Comparison of ENCODE assay signal across 1 cellular context in genomic region chr5:171400169-171400568, GRCh38.
TF ChIP-seq lines count a peak whose summit lies in the region.

No MANE protein-coding gene starts in this region.

TF ChIP-seq in WTC11, 78 proteins besides CTCF, POLR2A, EP300 and RAD21 (continued from another document):
- TF ChIP-seq, protein P1, sequence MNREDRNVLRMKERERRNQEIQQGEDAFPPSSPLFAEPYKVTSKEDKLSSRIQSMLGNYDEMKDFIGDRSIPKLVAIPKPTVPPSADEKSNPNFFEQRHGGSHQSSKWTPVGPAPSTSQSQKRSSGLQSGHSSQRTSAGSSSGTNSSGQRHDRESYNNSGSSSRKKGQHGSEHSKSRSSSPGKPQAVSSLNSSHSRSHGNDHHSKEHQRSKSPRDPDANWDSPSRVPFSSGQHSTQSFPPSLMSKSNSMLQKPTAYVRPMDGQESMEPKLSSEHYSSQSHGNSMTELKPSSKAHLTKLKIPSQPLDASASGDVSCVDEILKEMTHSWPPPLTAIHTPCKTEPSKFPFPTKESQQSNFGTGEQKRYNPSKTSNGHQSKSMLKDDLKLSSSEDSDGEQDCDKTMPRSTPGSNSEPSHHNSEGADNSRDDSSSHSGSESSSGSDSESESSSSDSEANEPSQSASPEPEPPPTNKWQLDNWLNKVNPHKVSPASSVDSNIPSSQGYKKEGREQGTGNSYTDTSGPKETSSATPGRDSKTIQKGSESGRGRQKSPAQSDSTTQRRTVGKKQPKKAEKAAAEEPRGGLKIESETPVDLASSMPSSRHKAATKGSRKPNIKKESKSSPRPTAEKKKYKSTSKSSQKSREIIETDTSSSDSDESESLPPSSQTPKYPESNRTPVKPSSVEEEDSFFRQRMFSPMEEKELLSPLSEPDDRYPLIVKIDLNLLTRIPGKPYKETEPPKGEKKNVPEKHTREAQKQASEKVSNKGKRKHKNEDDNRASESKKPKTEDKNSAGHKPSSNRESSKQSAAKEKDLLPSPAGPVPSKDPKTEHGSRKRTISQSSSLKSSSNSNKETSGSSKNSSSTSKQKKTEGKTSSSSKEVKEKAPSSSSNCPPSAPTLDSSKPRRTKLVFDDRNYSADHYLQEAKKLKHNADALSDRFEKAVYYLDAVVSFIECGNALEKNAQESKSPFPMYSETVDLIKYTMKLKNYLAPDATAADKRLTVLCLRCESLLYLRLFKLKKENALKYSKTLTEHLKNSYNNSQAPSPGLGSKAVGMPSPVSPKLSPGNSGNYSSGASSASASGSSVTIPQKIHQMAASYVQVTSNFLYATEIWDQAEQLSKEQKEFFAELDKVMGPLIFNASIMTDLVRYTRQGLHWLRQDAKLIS (CRISPR knock-in tag; IDR thresholded peaks at IDR 0.05; ENCODE audit: borderline replicate concordance): no peak
TF ChIP-seq in WTC11: peak in this region for 0.
